In the genomic region with DNA sequence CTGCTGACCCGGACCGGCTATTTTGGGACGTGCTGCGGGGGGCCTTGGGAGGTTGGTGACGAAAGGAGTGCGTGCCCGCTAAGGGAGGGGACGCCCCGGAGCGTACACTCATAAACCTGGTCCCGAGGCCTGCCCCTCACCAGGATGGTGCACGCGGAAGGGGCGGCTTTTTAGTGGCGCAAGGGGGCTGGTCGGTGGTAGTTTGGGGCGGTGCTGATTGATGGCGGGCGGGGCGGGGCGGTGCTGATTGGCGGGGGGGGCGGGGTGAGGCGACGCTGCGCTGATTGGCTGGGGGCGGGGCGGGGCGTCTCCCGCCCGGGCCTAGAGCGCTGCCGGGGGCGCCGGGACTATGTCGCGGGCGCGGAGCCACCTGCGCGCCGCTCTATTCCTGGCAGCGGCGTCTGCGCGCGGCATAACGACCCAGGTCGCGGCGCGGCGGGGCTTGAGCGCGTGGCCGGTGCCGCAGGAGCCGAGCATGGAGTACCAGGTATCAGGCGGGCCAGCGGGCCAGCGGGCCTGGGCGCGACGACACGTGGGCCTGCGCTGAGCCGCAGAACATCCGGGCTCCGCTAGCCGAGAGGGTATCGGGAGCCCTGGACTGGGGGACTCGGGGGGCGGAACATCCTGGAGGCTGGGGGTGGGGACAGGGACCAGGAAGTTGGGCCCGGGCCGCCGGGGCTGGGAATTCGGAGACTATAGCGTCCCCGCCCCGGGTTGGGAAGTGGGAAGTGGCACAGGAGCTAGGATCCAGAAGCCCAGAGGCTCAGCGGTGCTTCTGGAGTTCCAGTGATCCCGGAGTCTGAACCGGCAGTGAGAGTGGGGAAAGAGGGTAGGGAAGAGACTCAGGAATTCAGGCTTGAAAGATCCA, we compare ENCODE assay signal across 8 cellular contexts. TPM values are rescaled to one million over a fixed set of nuclear protein-coding genes. Genes with fewer than 3 reads are reported as not detected.
DNase-seq lines count a peak whose midpoint lies in the region; ATAC-seq and TF ChIP-seq lines count a peak whose summit lies in the region.

A gene with protein sequence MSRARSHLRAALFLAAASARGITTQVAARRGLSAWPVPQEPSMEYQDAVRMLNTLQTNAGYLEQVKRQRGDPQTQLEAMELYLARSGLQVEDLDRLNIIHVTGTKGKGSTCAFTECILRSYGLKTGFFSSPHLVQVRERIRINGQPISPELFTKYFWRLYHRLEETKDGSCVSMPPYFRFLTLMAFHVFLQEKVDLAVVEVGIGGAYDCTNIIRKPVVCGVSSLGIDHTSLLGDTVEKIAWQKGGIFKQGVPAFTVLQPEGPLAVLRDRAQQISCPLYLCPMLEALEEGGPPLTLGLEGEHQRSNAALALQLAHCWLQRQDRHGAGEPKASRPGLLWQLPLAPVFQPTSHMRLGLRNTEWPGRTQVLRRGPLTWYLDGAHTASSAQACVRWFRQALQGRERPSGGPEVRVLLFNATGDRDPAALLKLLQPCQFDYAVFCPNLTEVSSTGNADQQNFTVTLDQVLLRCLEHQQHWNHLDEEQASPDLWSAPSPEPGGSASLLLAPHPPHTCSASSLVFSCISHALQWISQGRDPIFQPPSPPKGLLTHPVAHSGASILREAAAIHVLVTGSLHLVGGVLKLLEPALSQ (plus strand): TSS at position 307 of the 868 bp plus-strand sequence. CDS start 43 bp downstream, at position 350.

- POLR2A ChIA-PET in naive thymus-derived CD8-positive, alpha-beta T cell (lab: Charles Lee), result interaction anchor here (0.6 to 6.2 kb wide), 12 partner anchors 9 to 118 kb away, joined by 3 to 46 read pairs (median 4); a partner anchor contains a TSS

- peaks cover 13% of the 10 kb centered on the region for H3K4me1 ChIP-seq in fibroblast of lung (ENCODE audit: control insufficient read depth, extremely low read depth, insufficient read depth, low read length)

- peaks cover 4 to 47% (median 35%) of the 10 kb centered on the region in 4 donors for H3K4me1 Mint-ChIP-seq in naive thymus-derived CD8-positive, alpha-beta T cell

- TF ChIP-seq CTCF in fibroblast of lung (conservative IDR thresholded peaks at IDR 0.05 in 1 of 2, IDR thresholded peaks at IDR 0.05 in 1 of 2; ENCODE audit: low read depth in 1 of 2, low read length in 2 of 2), result no peak

- H3K4me2 ChIP-seq in fibroblast of lung (ENCODE audit: extremely low read depth, insufficient read depth, low read length), result peak within 1 kb of the TSS; percentile 100

- peaks cover 23% of the 10 kb centered on the region for H3K79me2 ChIP-seq in fibroblast of lung (ENCODE audit: control insufficient read depth, insufficient read depth, low read length)

- H3K9me3 Mint-ChIP-seq in naive thymus-derived CD8-positive, alpha-beta T cell, result no peaks in the 10 kb centered on the region

- H3K36me3 ChIP-seq in fibroblast of lung (ENCODE audit: control insufficient read depth, insufficient read depth, low read length), result peaks cover 9% of the 10 kb centered on the region

- ATAC-seq in GM21619 (IDR thresholded peaks at IDR 0.05; ENCODE audit: unreplicated experiment), result peak; percentile 69
- ATAC-seq in naive thymus-derived CD8-positive, alpha-beta T cell, result peak; percentile 82 to 89

- no peaks in the 10 kb centered on the region for H3K27me3 ChIP-seq in fibroblast of lung (ENCODE audit: control insufficient read depth, insufficient read depth, low read length)

- no peaks in the 10 kb centered on the region for H3K9me3 ChIP-seq in fibroblast of lung (ENCODE audit: control insufficient read depth, insufficient read depth, low read depth, low read length)

- no peaks in the 10 kb centered on the region for H3K27me3 Mint-ChIP-seq in naive thymus-derived CD8-positive, alpha-beta T cell

- H2AFZ ChIP-seq in fibroblast of lung (ENCODE audit: low read length), result peak within 1 kb of the TSS; percentile 50

- peak within 1 kb of the TSS; percentile 87 to 97 (median 94) for H3K4me3 Mint-ChIP-seq in naive thymus-derived CD8-positive, alpha-beta T cell

- peak within 1 kb of the TSS; percentile 85 to 96 (median 90) for H3K4me3 ChIP-seq in fibroblast of lung (replicated peaks in 1 of 4; ENCODE audit: control extremely low read depth in 1 of 4, insufficient read depth in 1 of 4, low read depth in 3 of 4, low read length in 4 of 4)

- no peaks in the 10 kb centered on the region for H4K20me1 ChIP-seq in fibroblast of lung (ENCODE audit: control insufficient read depth, extremely low read depth, insufficient read depth, low read length)

- DNase-seq in DMS79 (lab: John Stamatoyannopoulos, UW) (peak; percentile 80), KBM-7 (peak; percentile 84), RPMI7951 (ENCODE audit: low read depth) (peak; percentile 86), fibroblast of lung (ENCODE audit: low read depth in 2 of 2) (peak; percentile 89 to 90)
- DNase-seq in activated T-helper 1 cell treated with anti-CD3 and anti-CD28 coated beads, Interleukin-2, amount 50 U/mL, for 16 hours (ENCODE audit: low read depth in 1 of 2, low spot score in 1 of 2), result peak; percentile 58 to 73
- DNase-seq in naive thymus-derived CD8-positive, alpha-beta T cell, result peak; percentile 70 to 91 (median 84)
- DNase-seq in stimulated activated naive CD4-positive, alpha-beta T cell (lab: John Stamatoyannopoulos, UW), result peak; percentile 80 to 91 (median 83)

- peaks cover 0 to 29% (median 0%) of the 10 kb centered on the region in 3 donors for H3K36me3 Mint-ChIP-seq in naive thymus-derived CD8-positive, alpha-beta T cell

- peak within 1 kb of the TSS; percentile 84 to 97 (median 94) for H3K27ac Mint-ChIP-seq in naive thymus-derived CD8-positive, alpha-beta T cell

- peak within 1 kb of the TSS; percentile 88 for H3K9ac ChIP-seq in fibroblast of lung (ENCODE audit: insufficient read depth, low read length)

- H3K27ac ChIP-seq in fibroblast of lung (ENCODE audit: insufficient read depth, low read length), result peak within 1 kb of the TSS; percentile 92

- in situ Hi-C loops in KBM-7 (cut with MboI; ENCODE audit: low pct_unique_long_range_greater_than_20kb, low sequenced_read_pairs), result no loop called here

RNA-seq across cellular contexts. Expression of the gene that starts here (rescaled TPM):
- total RNA-seq in RPMI7951 (2014; rRNA removed; shearing (Covaris generic)), result 29.7 and 38.4 TPM in 2 replicates
- total RNA-seq in fibroblast of lung, result 58.6 and 77.0 TPM in 2 replicates
- 42.4 and 43.2 TPM in 2 replicates for polyA plus RNA-seq in fibroblast of lung
- 56.1 and 62.0 TPM in 2 replicates for polyA plus RNA-seq in fibroblast of lung (2012)
- polyA minus RNA-seq in fibroblast of lung (ENCODE audit: low replicate concordance), result 131 and 189 TPM in 2 replicates
- 100 to 1,000 TPM; 155 to 158 TPM for total RNA-seq in naive thymus-derived CD8-positive, alpha-beta T cell
- polyA plus RNA-seq in naive thymus-derived CD8-positive, alpha-beta T cell, result 10 to 100 TPM; 51.7 to 54.8 (median 53.4) TPM

Comparison
In these comparisons a context has a peak if more than half of its experiments do, and no peak if none do; other contexts are left out.
1. Peak in every context shown above with its lines: DNase-seq, ATAC-seq, H3K4me3 ChIP-seq and H3K27ac ChIP-seq.